6 cellular contexts compared by ENCODE assay signal in the genomic region with DNA sequence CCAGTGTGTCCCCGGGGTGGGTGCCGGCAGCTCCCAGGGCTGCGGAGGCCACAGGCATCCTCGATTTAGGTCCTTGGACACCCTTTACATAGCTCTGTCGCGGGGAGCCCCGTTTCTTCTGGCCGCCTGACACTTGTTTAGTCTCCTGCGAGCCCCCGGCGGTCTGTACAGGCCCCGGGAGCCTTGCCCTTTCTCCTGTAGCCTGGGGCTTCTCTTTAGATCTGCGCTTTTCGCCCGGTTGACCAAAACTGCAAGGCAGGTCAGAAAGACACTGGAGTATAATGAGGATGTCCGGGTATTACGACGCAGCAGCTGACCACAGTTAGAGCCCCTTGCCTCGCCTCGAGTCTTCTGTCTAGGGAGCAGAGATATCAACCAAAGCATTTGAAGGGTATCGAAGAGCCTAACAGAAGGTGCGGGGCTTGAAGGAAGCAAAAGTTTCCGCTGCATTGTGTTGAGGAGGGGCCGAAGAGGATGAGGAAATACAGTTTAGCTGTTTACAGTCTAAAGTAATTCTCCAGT. TPM values are rescaled to one million over a fixed set of nuclear protein-coding genes. Genes with fewer than 3 reads are reported as not detected.
A peak's percentile ranks its signal among the peaks of the same experiment; 100 is the strongest.
DNase-seq lines count a peak whose midpoint lies in the region; ATAC-seq, FAIRE-seq and TF ChIP-seq lines count a peak whose summit lies in the region.

No MANE protein-coding gene starts in this region.

- in situ Hi-C loops in G401 (cut with HindIII; ENCODE audit: low sequenced_read_pairs): no loop called here

- peaks cover 36% of the 10 kb centered on the region; the same call in 1 of the 2 replicates for H3K79me2 ChIP-seq in KMS-11 (ENCODE audit: insufficient read depth, low read depth)

- no peak for ATAC-seq in HG03565 (IDR thresholded peaks at IDR 0.05; ENCODE audit: unreplicated experiment)

- TF ChIP-seq CTCF in KMS-11 (conservative IDR thresholded peaks at IDR 0.05; ENCODE audit: low read depth, low read length): no peak
- no peak for TF ChIP-seq CTCF in epithelial cell of esophagus (IDR thresholded peaks at IDR 0.05; ENCODE audit: insufficient read depth, low read depth, low read length, missing control alignments)

- no peaks in the 10 kb centered on the region for H4K20me1 ChIP-seq in KMS-11 (ENCODE audit: insufficient read depth)

- H2AFZ ChIP-seq in KMS-11 (ENCODE audit: low read depth): peak overlapping the region; percentile 76

- peak; percentile 83 for FAIRE-seq in GM19239 (lab: Jason Lieb, UNC)

- H3K27ac ChIP-seq in KMS-11 (peak overlapping the region; percentile 60), skin epidermis (peak overlapping the region; percentile 27 to 91 (median 75))

- peaks cover 17% of the 10 kb centered on the region for H3K4me1 ChIP-seq in KMS-11 (ENCODE audit: low read depth, poor library complexity, severe bottlenecking)

- H3K27me3 ChIP-seq in KMS-11 (ENCODE audit: insufficient read depth, low read depth): no peaks in the 10 kb centered on the region

- H3K9ac ChIP-seq in KMS-11: peak overlapping the region; percentile 79

- DNase-seq in GM19239 (ENCODE audit: insufficient read length, low spot score) (no peak), epithelial cell of esophagus (ENCODE audit: low read depth) (no peak), G401 (ENCODE audit: low spot score) (no peak)

- H3K4me3 ChIP-seq in KMS-11 (IDR thresholded peaks at IDR 0.05; ENCODE audit: insufficient read depth, low read depth, low read length) (no peak overlapping the region), epithelial cell of esophagus (ENCODE audit: low read length) (peak overlapping the region; percentile 69), skin epidermis (peak overlapping the region; percentile 44 to 67 (median 53))

- peak overlapping the region; percentile 65 for H3K4me2 ChIP-seq in KMS-11

- H3K36me3 ChIP-seq in KMS-11 (ENCODE audit: insufficient read depth): no peaks in the 10 kb centered on the region

RNA-seq across cellular contexts. Expression of a gene that starts 0.4 kb away (rescaled TPM):
- 6.0 and 8.9 TPM in 2 replicates for total RNA-seq in G401 (2014; rRNA removed; shearing (Covaris generic))

RNA-seq across cellular contexts. Expression of a gene that starts 0.8 kb away (rescaled TPM):
- total RNA-seq in G401 (2014; rRNA removed; shearing (Covaris generic)): 5.0 and 25.7 TPM in 2 replicates

RNA-seq across cellular contexts. Expression of a gene that starts 0.8 kb away (rescaled TPM):
- 6.5 and 29.0 TPM in 2 replicates for total RNA-seq in G401 (2014; rRNA removed; shearing (Covaris generic))

RNA-seq across cellular contexts. Expression of a gene that starts 45.1 kb away (rescaled TPM):
- total RNA-seq in G401 (2014; rRNA removed; shearing (Covaris generic)): 44.2 and 69.2 TPM in 2 replicates

RNA-seq across cellular contexts. Expression of a gene that starts 49.2 kb away (rescaled TPM):
- 0.18 and 0.44 TPM in 2 replicates for total RNA-seq in G401 (2014; rRNA removed; shearing (Covaris generic))
